Comparison of ENCODE assay signal across 9 cellular contexts in genomic region chr21:42062543-42063022, GRCh38. TPM values are rescaled to one million over a fixed set of nuclear protein-coding genes. Genes with fewer than 3 reads are reported as not detected.
DNase-seq lines count a peak whose midpoint lies in the region; ATAC-seq, FAIRE-seq and TF ChIP-seq lines count a peak whose summit lies in the region.
"Had no signal": no experiment of that assay in that cellular context is flagged by ENCODE, and none has a peak within 500 bp of the region (broad histone marks: within the 10 kb centered on the region; RNA-seq: fewer than 3 reads in every experiment).

No MANE protein-coding gene starts in this region.

- peak; percentile 47 for ATAC-seq in HG02642 (IDR thresholded peaks at IDR 0.05; ENCODE audit: poor library complexity, unreplicated experiment)

- no peaks in the 10 kb centered on the region for H3K79me2 ChIP-seq in osteoblast (ENCODE audit: insufficient read depth, low read length)

- no peak overlapping the region for H3K4me2 ChIP-seq in osteoblast (ENCODE audit: insufficient read depth, low read length)

- H4K20me1 ChIP-seq in osteoblast (ENCODE audit: insufficient read depth, low read length): no peaks in the 10 kb centered on the region

- DNase-seq in GM13976 (ENCODE audit: low spot score) (peak; percentile 86), NCI-H345 (lab: John Stamatoyannopoulos, UW) (peak; percentile 82), osteoblast (ENCODE audit: insufficient read length, low spot score, missing footprints) (peak; percentile 68), D341Med (ENCODE audit: low spot score) (no peak), urothelium cell line (ENCODE audit: low spot score) (no peak), cerebellar cortex (ENCODE audit: low spot score) (no peak)
- DNase-seq in activated T-helper 1 cell treated with anti-CD3 and anti-CD28 coated beads, Interleukin-2, amount 50 U/mL, for 16 hours (ENCODE audit: low read depth in 1 of 2, low spot score in 1 of 2): peak; percentile 68 to 80

- H3K36me3 ChIP-seq in osteoblast (ENCODE audit: insufficient read depth, low read length): no peaks in the 10 kb centered on the region

- peaks cover 32% of the 10 kb centered on the region for H3K27me3 ChIP-seq in osteoblast (ENCODE audit: insufficient read depth, low read length)

- no peak for FAIRE-seq in urothelium cell line (lab: Jason Lieb, UNC)

- peaks cover 15% of the 10 kb centered on the region for H3K4me1 ChIP-seq in osteoblast (ENCODE audit: insufficient read depth, low read length)

- no peak for TF ChIP-seq CTCF in GM13976 (IDR thresholded peaks at IDR 0.05; ENCODE audit: borderline replicate concordance, control extremely low read depth, extremely low read depth, insufficient read depth, missing control alignments)
- no peak for TF ChIP-seq CTCF in osteoblast (IDR thresholded peaks at IDR 0.05; ENCODE audit: extremely low read depth, low read depth, low read length)

- H3K4me3 ChIP-seq in osteoblast (ENCODE audit: insufficient read depth, low read length): no peak overlapping the region

- H3K27ac ChIP-seq in osteoblast (ENCODE audit: low read depth, low read length): no peak overlapping the region

- H2AFZ ChIP-seq in osteoblast (ENCODE audit: low read length): no peak overlapping the region

- H3K9me3 ChIP-seq in osteoblast (ENCODE audit: low read depth, low read length): no peaks in the 10 kb centered on the region

- in situ Hi-C loops in GM13976 (cut with MboI; ENCODE audit: low sequenced_read_pairs, unreplicated experiment): no loop called here

RNA-seq across cellular contexts. Expression of gene UMODL1, which starts 8.5 kb away (rescaled TPM):
- under 0.01 TPM in 1 of 2 replicates, not detected in the other for total RNA-seq in osteoblast
- total RNA-seq: epithelial cell of proximal tubule had no signal

RNA-seq across cellular contexts. Expression of gene ZBTB21, which starts 52.4 kb away (rescaled TPM):
- total RNA-seq in osteoblast: 12.7 and 13.8 TPM in 2 replicates

Comparison
In these comparisons a context has a peak if more than half of its experiments do, and no peak if none do; other contexts are left out.
1. DNase-seq: peak in GM13976 (single experiment), NCI-H345 (single experiment), activated T-helper 1 cell treated with anti-CD3 and anti-CD28 coated beads, Interleukin-2, amount 50 U/mL, for 16 hours (2 of 2) and osteoblast (single experiment); none in D341Med (single experiment), urothelium cell line (single experiment) and cerebellar cortex (single experiment).